21 cellular contexts compared by ENCODE assay signal in genomic region chr6:58419321-58419720, GRCh38.
DNase-seq lines count a peak whose midpoint lies in the region; ATAC-seq and TF ChIP-seq lines count a peak whose summit lies in the region.
"Had no signal": no experiment of that assay in that cellular context is flagged by ENCODE, and none has a peak within 500 bp of the region (broad histone marks: within the 10 kb centered on the region; RNA-seq: fewer than 3 reads in every experiment).

No MANE protein-coding gene starts in this region.

- in situ Hi-C loops in mammary epithelial cell (cut with MboI; ENCODE audit: low sequenced_read_pairs in 2 of 2) = no loop called here

- H3K36me3 ChIP-seq in mammary epithelial cell (ENCODE audit: insufficient read depth, low read length) (no peaks in the 10 kb centered on the region), breast epithelium (no peaks in the 10 kb centered on the region)
- H3K36me3 ChIP-seq: BLaER1 treated with 17β-estradiol and CSF1 and Interleukin-3, amounts not matched to agents 10 nM and 100 nM had no signal

- no peak overlapping the region for H3K9ac ChIP-seq in mammary epithelial cell (ENCODE audit: insufficient read depth, low read length)
- H3K9ac ChIP-seq: BLaER1 treated with 17β-estradiol and CSF1 and Interleukin-3, amounts not matched to agents 10 nM and 100 nM had no signal

- H3K4me2 ChIP-seq in mammary epithelial cell (ENCODE audit: insufficient read depth, low read depth, low read length) = no peak overlapping the region
- H3K4me2 ChIP-seq: A549; BLaER1 treated with 17β-estradiol and CSF1 and Interleukin-3, amounts not matched to agents 10 nM and 100 nM had no signal

- H3K4me3 Mint-ChIP-seq in HFFc6 = no peak overlapping the region
- H3K4me3 Mint-ChIP-seq: B cell; CD4-positive, alpha-beta T cell; CD8-positive, alpha-beta T cell had no signal

- intact Hi-C loops in mammary epithelial cell (cut with micrococcal nuclease) (no loop called here), breast epithelium (cut with DNase I; ENCODE audit: low total_unique reads) (no loop called here)

- H3K36me3 Mint-ChIP-seq in HFFc6 (ENCODE audit: low read depth) = peaks cover 10% of the 10 kb centered on the region
- H3K36me3 Mint-ChIP-seq: CD8-positive, alpha-beta T cell had no signal

- H3K79me2 ChIP-seq in mammary epithelial cell (ENCODE audit: insufficient read depth, low read length) = no peaks in the 10 kb centered on the region

- TF ChIP-seq CTCF in mammary epithelial cell (conservative IDR thresholded peaks at IDR 0.05 in 1 of 2, IDR thresholded peaks at IDR 0.05 in 1 of 2; ENCODE audit: extremely low read depth in 1 of 2, insufficient read depth in 1 of 2, low read depth in 1 of 2, low read length in 2 of 2) (no peak), breast epithelium (IDR thresholded peaks at IDR 0.05) (no peak), HFFc6 (IDR thresholded peaks at IDR 0.05) (no peak), epithelial cell of esophagus (IDR thresholded peaks at IDR 0.05; ENCODE audit: insufficient read depth, low read depth, low read length, missing control alignments) (no peak)

- H3K4me3 ChIP-seq in mammary epithelial cell (replicated peaks in 1 of 3; ENCODE audit: insufficient read depth in 1 of 3, low read depth in 2 of 3, low read length in 3 of 3) (no peak overlapping the region), breast epithelium (no peak overlapping the region), epithelial cell of esophagus (ENCODE audit: low read length) (no peak overlapping the region)
- H3K4me3 ChIP-seq: A549; BLaER1 treated with 17β-estradiol and CSF1 and Interleukin-3, amounts not matched to agents 10 nM and 100 nM; GM12878 had no signal

- H3K27me3 ChIP-seq in mammary epithelial cell (ENCODE audit: insufficient read depth, low read length) (no peaks in the 10 kb centered on the region), breast epithelium (no peaks in the 10 kb centered on the region)
- H3K27me3 ChIP-seq: BLaER1 treated with 17β-estradiol and CSF1 and Interleukin-3, amounts not matched to agents 10 nM and 100 nM had no signal

- CTCF ChIA-PET in mammary epithelial cell (lab: Charles Lee; ENCODE audit: low non-redundant PET) = no interaction called here

- H4K20me1 ChIP-seq in mammary epithelial cell (ENCODE audit: insufficient read depth, low read length) = no peaks in the 10 kb centered on the region
- H4K20me1 ChIP-seq: BLaER1 treated with 17β-estradiol and CSF1 and Interleukin-3, amounts not matched to agents 10 nM and 100 nM had no signal

- peaks cover 29% of the 10 kb centered on the region for H3K9me3 Mint-ChIP-seq in HFFc6

- BruUV-seq in mammary epithelial cell (replicated peaks; lab: Mats Ljungman, UMichigan) = no TSS peak

- H3K27ac Mint-ChIP-seq in HFFc6 = no peak overlapping the region
- H3K27ac Mint-ChIP-seq: B cell; CD4-positive, alpha-beta T cell; CD8-positive, alpha-beta T cell had no signal

- H3K27ac ChIP-seq in mammary epithelial cell (ENCODE audit: insufficient read depth, low read depth, low read length) (no peak overlapping the region), breast epithelium (no peak overlapping the region)
- H3K27ac ChIP-seq: 22Rv1; A549; BLaER1 treated with 17β-estradiol and CSF1 and Interleukin-3, amounts not matched to agents 10 nM and 100 nM; C4-2B had no signal

- peaks cover 17% of the 10 kb centered on the region for H3K4me1 Mint-ChIP-seq in HFFc6 (ENCODE audit: low read depth)
- H3K4me1 Mint-ChIP-seq: B cell had no signal

- H3K9me3 ChIP-seq in mammary epithelial cell (replicated peaks; ENCODE audit: insufficient read depth, low read length) = no peaks in the 10 kb centered on the region
- H3K9me3 ChIP-seq in breast epithelium = peaks cover 7 to 50% of the 10 kb centered on the region in 2 donors
- H3K9me3 ChIP-seq: A549, Caco-2 had no signal

- H3K4me1 ChIP-seq in mammary epithelial cell (ENCODE audit: insufficient read depth, low read length) (no peaks in the 10 kb centered on the region), breast epithelium (no peaks in the 10 kb centered on the region)
- H3K4me1 ChIP-seq: A549; BLaER1 treated with 17β-estradiol and CSF1 and Interleukin-3, amounts not matched to agents 10 nM and 100 nM; Caco-2 had no signal

- DNase-seq in mammary epithelial cell (peak; percentile 5), breast epithelium (ENCODE audit: low spot score in 2 of 2) (no peak), HFFc6 (peak; percentile 10), RPMI7951 (ENCODE audit: low read depth) (peak; percentile 3), epithelial cell of esophagus (ENCODE audit: low read depth) (peak; percentile 0), NCI-H2081 (lab: John Stamatoyannopoulos, UW) (no peak)
- no peak for DNase-seq in stimulated activated CD4-positive, alpha-beta T cell treated with anti-CD3 and anti-CD28 coated beads, Interleukin-4, amount 100 ng/mL, for 1 hour
- DNase-seq: AML-193; Caco-2; Calu3; CD4-positive, alpha-beta T cell; CD8-positive, alpha-beta T cell; DND-41; GDM1 had no signal

- TF ChIP-seq POLR2A in breast epithelium (IDR thresholded peaks at IDR 0.05) = no peak

- H3K27me3 Mint-ChIP-seq in HFFc6 (ENCODE audit: insufficient read depth) = no peaks in the 10 kb centered on the region
- H3K27me3 Mint-ChIP-seq: B cell; CD4-positive, alpha-beta T cell had no signal

- dilution Hi-C loops in mammary epithelial cell (cut with HindIII; ENCODE audit: low sequenced_read_pairs) = no loop called here

- ATAC-seq in HG02588 (IDR thresholded peaks at IDR 0.05; ENCODE audit: unreplicated experiment) = no peak
- ATAC-seq: A549; CD8-positive, alpha-beta T cell; GM12878 had no signal

- no peak overlapping the region for H2AFZ ChIP-seq in mammary epithelial cell (ENCODE audit: low read depth, low read length)

Comparison
In these comparisons a context has a peak if more than half of its experiments do, and no peak if none do; other contexts are left out.
1. DNase-seq: peak in mammary epithelial cell (single experiment), HFFc6 (single experiment), RPMI7951 (single experiment) and epithelial cell of esophagus (single experiment); none in breast epithelium (0 of 2), NCI-H2081 (0 of 2) and stimulated activated CD4-positive, alpha-beta T cell treated with anti-CD3 and anti-CD28 coated beads, Interleukin-4, amount 100 ng/mL, for 1 hour (single experiment).